1 cellular context compared by ENCODE assay signal in genomic region chr16:85690469-85691064, GRCh38.
TF ChIP-seq lines count a peak whose summit lies in the region.

No MANE protein-coding gene starts in this region.

TF ChIP-seq in K562, 482 proteins besides CTCF, POLR2A, EP300 and RAD21 (continued from another document):
- TF ChIP-seq ZNF609 (CRISPR knock-in tag; IDR thresholded peaks at IDR 0.05; ENCODE audit: borderline replicate concordance) = 0 out of 2 replicates have a peak, but pooled peaks have one; percentile 32
- TF ChIP-seq ZNF263 (CRISPR knock-in tag; IDR thresholded peaks at IDR 0.05; ENCODE audit: borderline replicate concordance) = peak; percentile 95
- no peak for TF ChIP-seq DMBX1 (CRISPR knock-in tag; IDR thresholded peaks at IDR 0.05; ENCODE audit: borderline replicate concordance)
- TF ChIP-seq BCOR (IDR thresholded peaks at IDR 0.05) = peak; percentile 69
- TF ChIP-seq SMARCC2 (IDR thresholded peaks at IDR 0.05; ENCODE audit: low read depth) = no peak
